ENCODE assay signal across 1 cellular context in the genomic region with DNA sequence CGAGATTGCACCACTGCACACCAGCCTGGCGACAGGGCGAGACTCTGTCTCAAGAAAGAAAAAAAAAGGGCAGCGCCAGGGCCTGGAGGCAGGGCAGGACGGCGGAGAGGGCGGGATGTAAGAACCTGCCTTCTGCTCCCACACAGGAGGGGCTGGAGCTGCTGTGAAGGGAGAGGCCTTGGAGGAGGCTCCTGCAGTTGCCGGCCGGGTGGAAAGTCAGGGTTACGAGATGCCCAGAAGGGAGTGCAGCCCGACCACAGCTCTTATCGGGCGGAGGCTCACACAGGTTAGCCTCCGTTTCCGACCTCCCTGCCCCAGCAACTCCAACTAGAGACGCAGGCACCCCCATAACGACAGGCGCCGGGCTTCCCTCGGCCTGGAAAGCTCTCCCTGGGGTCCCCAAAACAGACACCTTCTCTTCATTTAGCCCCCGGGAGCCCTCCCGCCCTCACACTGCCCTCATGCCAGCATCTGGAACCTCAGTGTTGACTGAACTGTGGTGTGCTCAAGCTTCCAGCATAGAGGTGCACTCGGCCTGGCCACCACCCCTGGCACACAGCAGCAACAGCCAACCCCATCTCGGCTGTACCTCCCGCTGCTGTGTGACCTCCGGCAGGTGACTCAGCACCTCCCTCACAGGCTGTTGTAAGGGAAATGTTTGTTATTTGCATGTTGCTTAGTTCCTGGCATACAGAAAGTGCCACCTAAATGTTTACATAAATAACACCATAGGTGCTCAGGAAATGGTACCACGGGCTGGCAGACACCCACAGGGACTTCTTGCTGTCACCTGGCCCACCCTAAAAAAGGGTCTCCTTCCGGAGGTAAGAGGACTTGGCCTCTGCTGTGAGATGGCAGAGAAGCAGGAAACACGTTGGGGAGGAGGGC.
TF ChIP-seq lines count a peak whose summit lies in the region.

No MANE protein-coding gene starts in this region.

TF ChIP-seq in WTC11, 78 proteins besides CTCF, POLR2A, EP300 and RAD21 (continued from another document):
- TF ChIP-seq, protein P1, sequence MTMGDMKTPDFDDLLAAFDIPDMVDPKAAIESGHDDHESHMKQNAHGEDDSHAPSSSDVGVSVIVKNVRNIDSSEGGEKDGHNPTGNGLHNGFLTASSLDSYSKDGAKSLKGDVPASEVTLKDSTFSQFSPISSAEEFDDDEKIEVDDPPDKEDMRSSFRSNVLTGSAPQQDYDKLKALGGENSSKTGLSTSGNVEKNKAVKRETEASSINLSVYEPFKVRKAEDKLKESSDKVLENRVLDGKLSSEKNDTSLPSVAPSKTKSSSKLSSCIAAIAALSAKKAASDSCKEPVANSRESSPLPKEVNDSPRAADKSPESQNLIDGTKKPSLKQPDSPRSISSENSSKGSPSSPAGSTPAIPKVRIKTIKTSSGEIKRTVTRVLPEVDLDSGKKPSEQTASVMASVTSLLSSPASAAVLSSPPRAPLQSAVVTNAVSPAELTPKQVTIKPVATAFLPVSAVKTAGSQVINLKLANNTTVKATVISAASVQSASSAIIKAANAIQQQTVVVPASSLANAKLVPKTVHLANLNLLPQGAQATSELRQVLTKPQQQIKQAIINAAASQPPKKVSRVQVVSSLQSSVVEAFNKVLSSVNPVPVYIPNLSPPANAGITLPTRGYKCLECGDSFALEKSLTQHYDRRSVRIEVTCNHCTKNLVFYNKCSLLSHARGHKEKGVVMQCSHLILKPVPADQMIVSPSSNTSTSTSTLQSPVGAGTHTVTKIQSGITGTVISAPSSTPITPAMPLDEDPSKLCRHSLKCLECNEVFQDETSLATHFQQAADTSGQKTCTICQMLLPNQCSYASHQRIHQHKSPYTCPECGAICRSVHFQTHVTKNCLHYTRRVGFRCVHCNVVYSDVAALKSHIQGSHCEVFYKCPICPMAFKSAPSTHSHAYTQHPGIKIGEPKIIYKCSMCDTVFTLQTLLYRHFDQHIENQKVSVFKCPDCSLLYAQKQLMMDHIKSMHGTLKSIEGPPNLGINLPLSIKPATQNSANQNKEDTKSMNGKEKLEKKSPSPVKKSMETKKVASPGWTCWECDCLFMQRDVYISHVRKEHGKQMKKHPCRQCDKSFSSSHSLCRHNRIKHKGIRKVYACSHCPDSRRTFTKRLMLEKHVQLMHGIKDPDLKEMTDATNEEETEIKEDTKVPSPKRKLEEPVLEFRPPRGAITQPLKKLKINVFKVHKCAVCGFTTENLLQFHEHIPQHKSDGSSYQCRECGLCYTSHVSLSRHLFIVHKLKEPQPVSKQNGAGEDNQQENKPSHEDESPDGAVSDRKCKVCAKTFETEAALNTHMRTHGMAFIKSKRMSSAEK (CRISPR knock-in tag; IDR thresholded peaks at IDR 0.05; ENCODE audit: borderline replicate concordance) = 0 out of 2 replicates have a peak, but pooled peaks have one; percentile 12
